Comparison of ENCODE assay signal across 16 cellular contexts in genomic region chr11:68523743-68524142, GRCh38.
DNase-seq lines count a peak whose midpoint lies in the region; ATAC-seq lines count a peak whose summit lies in the region.
"Had no signal": no experiment of that assay in that cellular context is flagged by ENCODE, and none has a peak within 500 bp of the region (broad histone marks: within the 10 kb centered on the region; RNA-seq: fewer than 3 reads in every experiment).

No MANE protein-coding gene starts in this region.

- DNase-seq in activated naive CD4-positive, alpha-beta T cell treated with anti-CD3 and anti-CD28 coated beads, Interleukin-2, amount 50 U/mL, for 72 hours (ENCODE audit: low spot score in 2 of 2) = no peak
- no peak for DNase-seq in activated naive CD4-positive, alpha-beta T cell treated with anti-CD3 and anti-CD28 coated beads, Interleukin-2, amount 50 U/mL, for 16 hours
- DNase-seq in T-helper 17 cell = no peak
- no peak for DNase-seq in GM23248
- no peak for DNase-seq in NCI-H345 treated with DMSO at 0.1 percent for 48 hours (lab: John Stamatoyannopoulos, UW; ENCODE audit: unreplicated experiment)
- DNase-seq: activated CD4-positive, alpha-beta T cell treated with anti-CD3 and anti-CD28 coated beads, Interleukin-2, amount 50 U/mL, for 1 hour; foreskin keratinocyte; NCI-H1417; NCI-H2171 treated with DMSO at 0.1 percent for 48 hours; NCI-H774; Peyer's patch; stimulated activated naive CD8-positive, alpha-beta T cell treated with anti-CD3 and anti-CD28 coated beads, Interleukin-15, Interleukin-2, amounts not matched to agents 100 U/mL and 50 U/mL, for 24 hours; uterus had no signal

- peaks cover 67% of the 10 kb centered on the region for H3K4me1 Mint-ChIP-seq in T-helper 17 cell
- H3K4me1 Mint-ChIP-seq in stimulated activated memory B cell treated with anti-CD40 and anti-IgM and Interleukin-4, amounts not matched to agents 10 μg/mL and 1 μg/mL and 100 μg/mL, for 72 hours = peaks cover 41% of the 10 kb centered on the region

- in situ Hi-C loops in GM23248 (cut with MboI) = no loop called here

- H3K9me3 ChIP-seq in T-helper 17 cell (ENCODE audit: control insufficient read depth, low read length, poor library complexity, severe bottlenecking) (no peaks in the 10 kb centered on the region), mucosa of rectum (ENCODE audit: control insufficient read depth in 2 of 2, low read length in 2 of 2) (no peaks in the 10 kb centered on the region), GM23248 (ENCODE audit: low read depth) (no peaks in the 10 kb centered on the region)
- H3K9me3 ChIP-seq: Peyer's patch, uterus had no signal

- H3K9ac ChIP-seq in mucosa of rectum (ENCODE audit: low read depth in 1 of 2, low read length in 2 of 2) = no peak overlapping the region
- no peak overlapping the region for H3K9ac ChIP-seq in GM23248

- H3K36me3 ChIP-seq in mucosa of rectum (ENCODE audit: control insufficient read depth in 2 of 2, insufficient read depth in 2 of 2, low read length in 2 of 2) (peaks cover 39 to 65% of the 10 kb centered on the region in 2 donors), GM23248 (ENCODE audit: low read depth) (peaks cover 49% of the 10 kb centered on the region)
- H3K36me3 ChIP-seq: uterus had no signal

- H2AFZ ChIP-seq in GM23248 = no peak overlapping the region

- H3K4me1 ChIP-seq in mucosa of rectum (ENCODE audit: control insufficient read depth in 2 of 2, insufficient read depth in 2 of 2, low read length in 2 of 2) (peaks cover 22 to 29% of the 10 kb centered on the region in 2 donors), GM23248 (ENCODE audit: insufficient read depth) (no peaks in the 10 kb centered on the region)
- H3K4me1 ChIP-seq: uterus had no signal

- no peaks in the 10 kb centered on the region for H3K9me2 ChIP-seq in GM23248 (ENCODE audit: insufficient read depth)

- H3K79me2 ChIP-seq in GM23248 (ENCODE audit: insufficient read depth) = peaks cover 100% of the 10 kb centered on the region

- no peaks in the 10 kb centered on the region for H3K27me3 ChIP-seq in mucosa of rectum (ENCODE audit: control insufficient read depth in 2 of 2, insufficient read depth in 2 of 2, low read length in 2 of 2)
- no peaks in the 10 kb centered on the region for H3K27me3 ChIP-seq in GM23248 (replicated peaks; ENCODE audit: insufficient read depth)
- H3K27me3 ChIP-seq: foreskin keratinocyte, Peyer's patch, uterus had no signal

- ATAC-seq in activated naive CD4-positive, alpha-beta T cell treated with anti-CD3 and anti-CD28 coated beads, Interleukin-2, amount 50 U/mL, for 72 hours = no peak
- ATAC-seq in T-helper 17 cell = no peak
- ATAC-seq in stimulated activated memory B cell treated with anti-CD40 and anti-IgM and Interleukin-4, amounts not matched to agents 10 μg/mL and 1 μg/mL and 100 μg/mL, for 72 hours = no peak
- ATAC-seq in GM18867 (IDR thresholded peaks at IDR 0.05; ENCODE audit: unreplicated experiment) = no peak
- ATAC-seq: foreskin keratinocyte; stimulated activated naive CD8-positive, alpha-beta T cell treated with anti-CD3 and anti-CD28 coated beads, Interleukin-15, Interleukin-2, amounts not matched to agents 100 U/mL and 50 U/mL, for 24 hours had no signal

- peak overlapping the region; percentile 9 to 78 for H3K27ac ChIP-seq in mucosa of rectum (ENCODE audit: low read depth in 2 of 2, low read length in 2 of 2)
- no peak overlapping the region for H3K27ac ChIP-seq in GM23248
- H3K27ac ChIP-seq: foreskin keratinocyte had no signal

- no peak overlapping the region for H3K4me2 ChIP-seq in GM23248 (ENCODE audit: unreplicated experiment)

- no peaks in the 10 kb centered on the region for H3F3A ChIP-seq in GM23248 (ENCODE audit: insufficient read depth)

- no peaks in the 10 kb centered on the region; the same call in 1 of the 2 replicates for H4K20me1 ChIP-seq in GM23248 (ENCODE audit: insufficient read depth)

- H3K27me3 Mint-ChIP-seq in T-helper 17 cell = no peaks in the 10 kb centered on the region
- H3K27me3 Mint-ChIP-seq in stimulated activated memory B cell treated with anti-CD40 and anti-IgM and Interleukin-4, amounts not matched to agents 10 μg/mL and 1 μg/mL and 100 μg/mL, for 72 hours = no peaks in the 10 kb centered on the region

- H3K4me3 ChIP-seq in mucosa of rectum (ENCODE audit: low read length in 2 of 2) (no peak overlapping the region), GM23248 (no peak overlapping the region)
- H3K4me3 ChIP-seq: Peyer's patch, uterus had no signal

- 81 to 86% methylated on average over 3 of the region's 3 CpGs for WGBS in GM23248 (ENCODE audit: low coverage in 1 of 2, low lambda C conversion rate in 2 of 2, missing lambda C conversion rate in 2 of 2), 2 experiments

- H3K36me3 Mint-ChIP-seq in activated naive CD4-positive, alpha-beta T cell treated with anti-CD3 and anti-CD28 coated beads, Interleukin-2, amount 50 U/mL, for 72 hours = peaks cover 16 to 69% of the 10 kb centered on the region in 2 donors
- H3K36me3 Mint-ChIP-seq in T-helper 17 cell (ENCODE audit: low read depth) = peaks cover 12% of the 10 kb centered on the region
- H3K36me3 Mint-ChIP-seq in stimulated activated memory B cell treated with anti-CD40 and anti-IgM and Interleukin-4, amounts not matched to agents 10 μg/mL and 1 μg/mL and 100 μg/mL, for 72 hours = peaks cover 69% of the 10 kb centered on the region

- H3K4me3 Mint-ChIP-seq in T-helper 17 cell = no peak overlapping the region
- H3K4me3 Mint-ChIP-seq in stimulated activated memory B cell treated with anti-CD40 and anti-IgM and Interleukin-4, amounts not matched to agents 10 μg/mL and 1 μg/mL and 100 μg/mL, for 72 hours = no peak overlapping the region

- peak overlapping the region; percentile 14 to 33 for H3K27ac Mint-ChIP-seq in activated naive CD4-positive, alpha-beta T cell treated with anti-CD3 and anti-CD28 coated beads, Interleukin-2, amount 50 U/mL, for 72 hours
- H3K27ac Mint-ChIP-seq in T-helper 17 cell = peak overlapping the region; percentile 86
- peak overlapping the region; percentile 55 for H3K27ac Mint-ChIP-seq in stimulated activated memory B cell treated with anti-CD40 and anti-IgM and Interleukin-4, amounts not matched to agents 10 μg/mL and 1 μg/mL and 100 μg/mL, for 72 hours

- no peaks in the 10 kb centered on the region for H3K9me3 Mint-ChIP-seq in activated naive CD4-positive, alpha-beta T cell treated with anti-CD3 and anti-CD28 coated beads, Interleukin-2, amount 50 U/mL, for 72 hours
- H3K9me3 Mint-ChIP-seq in stimulated activated memory B cell treated with anti-CD40 and anti-IgM and Interleukin-4, amounts not matched to agents 10 μg/mL and 1 μg/mL and 100 μg/mL, for 72 hours = no peaks in the 10 kb centered on the region

Comparison
In these comparisons a context has a peak if more than half of its experiments do, and no peak if none do; other contexts are left out.
1. H3K27ac Mint-ChIP-seq: peak in every context shown above with its lines; median percentile 86 in T-helper 17 cell; 55 in stimulated activated memory B cell treated with anti-CD40 and anti-IgM and Interleukin-4, amounts not matched to agents 10 μg/mL and 1 μg/mL and 100 μg/mL, for 72 hours; 24 in activated naive CD4-positive, alpha-beta T cell treated with anti-CD3 and anti-CD28 coated beads, Interleukin-2, amount 50 U/mL, for 72 hours.